ENCODE assay signal across 15 cellular contexts in genomic region chr10:50316695-50317648, GRCh38.
DNase-seq lines count a peak whose midpoint lies in the region; ATAC-seq, FAIRE-seq and TF ChIP-seq lines count a peak whose summit lies in the region.
"Had no signal": no experiment of that assay in that cellular context is flagged by ENCODE, and none has a peak within 500 bp of the region (broad histone marks: within the 10 kb centered on the region; RNA-seq: fewer than 3 reads in every experiment).

No MANE protein-coding gene starts in this region.

- H3K4me3 ChIP-seq in vagina: no peak overlapping the region
- H3K4me3 ChIP-seq: esophagus squamous epithelium, hepatocyte had no signal

- H3K9me3 Mint-ChIP-seq in WTC11 (no peaks in the 10 kb centered on the region), naive B cell (peaks cover 0 to 12% (median 8%) of the 10 kb centered on the region in 7 donors)

- H3K27me3 Mint-ChIP-seq in WTC11 (ENCODE audit: low read depth) (no peaks in the 10 kb centered on the region), naive B cell (no peaks in the 10 kb centered on the region)
- H3K27me3 Mint-ChIP-seq: naive thymus-derived CD4-positive, alpha-beta T cell had no signal

- no peak for TF ChIP-seq POLR2A in vagina (IDR thresholded peaks at IDR 0.05)

- CTCF ChIA-PET in WTC11 (lab: Charles Lee): interaction anchor here (1.2 kb wide), 1 partner anchor 41 kb away, joined by 5 read pairs; no protein-coding TSS in a partner anchor

- 0 out of 2 replicates have a peak overlapping the region, but pooled peaks have one; percentile 15 for H3K27ac Mint-ChIP-seq in WTC11
- H3K27ac Mint-ChIP-seq in naive B cell: peak overlapping the region in 2 of 6 donors; percentile 2 to 19

- no peak overlapping the region for H3K4me3 Mint-ChIP-seq in WTC11
- peak overlapping the region in 1 of 8 donors; percentile 13 for H3K4me3 Mint-ChIP-seq in naive B cell
- H3K4me3 Mint-ChIP-seq: naive thymus-derived CD4-positive, alpha-beta T cell had no signal

- H3K4me1 Mint-ChIP-seq in WTC11 (0 out of 2 replicates have a peak, but pooled peaks cover 5% of the 10 kb centered on the region), naive B cell (peaks cover 28 to 39% (median 32%) of the 10 kb centered on the region in 3 donors)

- POLR2A ChIA-PET in WTC11 (lab: Charles Lee): no interaction called here

- intact Hi-C loops in vagina (cut with DNase I): no loop called here

- H3K4me1 ChIP-seq in vagina: peaks cover 12% of the 10 kb centered on the region

- ATAC-seq in WTC11 (no peak), naive B cell (ENCODE audit: low read depth in 2 of 2) (peak; percentile 56 to 66), omental fat pad (ENCODE audit: low FRiP score) (no peak), GM21526 (IDR thresholded peaks at IDR 0.05; ENCODE audit: low FRiP score, unreplicated experiment) (no peak)
- ATAC-seq: naive thymus-derived CD4-positive, alpha-beta T cell had no signal

- FAIRE-seq in GM18507 (lab: Jason Lieb, UNC): peak; percentile 41

- TF ChIP-seq CTCF in WTC11 (IDR thresholded peaks at IDR 0.05) (no peak), vagina (IDR thresholded peaks at IDR 0.05) (no peak), omental fat pad (IDR thresholded peaks at IDR 0.05) (no peak)

- no peaks in the 10 kb centered on the region for H3K36me3 ChIP-seq in vagina

- H3K27me3 ChIP-seq in vagina: no peaks in the 10 kb centered on the region
- H3K27me3 ChIP-seq: esophagus squamous epithelium, hepatocyte had no signal

- H3K9me3 ChIP-seq in vagina: no peaks in the 10 kb centered on the region
- H3K9me3 ChIP-seq: esophagus squamous epithelium had no signal

- H3K36me3 Mint-ChIP-seq in WTC11 (no peaks in the 10 kb centered on the region), naive B cell (peaks cover 30 to 36% of the 10 kb centered on the region in 2 donors)

- DNase-seq in GM18507 (ENCODE audit: extremely low spot score, insufficient read length, low read depth) (no peak), MV-4-11 (lab: John Stamatoyannopoulos, UW) (peak; percentile 69), WTC11 (ENCODE audit: low spot score) (no peak), naive B cell (no peak), vagina (ENCODE audit: extremely low spot score in 2 of 2) (no peak), omental fat pad (ENCODE audit: low spot score) (no peak)
- DNase-seq: activated gamma-delta T cell; esophagus squamous epithelium; left cardiac atrium; naive thymus-derived CD4-positive, alpha-beta T cell; NCI-H1436 treated with DMSO at 0.1 percent for 48 hours; NCI-H510A treated with DMSO at 0.1 percent for 48 hours had no signal

- H3K27ac ChIP-seq in vagina: no peak overlapping the region
- H3K27ac ChIP-seq: C4-2B, esophagus squamous epithelium, hepatocyte had no signal

TF ChIP-seq in WTC11, 78 proteins besides CTCF, POLR2A, EP300 and RAD21 (continues in another document):
- TF ChIP-seq, protein P1, sequence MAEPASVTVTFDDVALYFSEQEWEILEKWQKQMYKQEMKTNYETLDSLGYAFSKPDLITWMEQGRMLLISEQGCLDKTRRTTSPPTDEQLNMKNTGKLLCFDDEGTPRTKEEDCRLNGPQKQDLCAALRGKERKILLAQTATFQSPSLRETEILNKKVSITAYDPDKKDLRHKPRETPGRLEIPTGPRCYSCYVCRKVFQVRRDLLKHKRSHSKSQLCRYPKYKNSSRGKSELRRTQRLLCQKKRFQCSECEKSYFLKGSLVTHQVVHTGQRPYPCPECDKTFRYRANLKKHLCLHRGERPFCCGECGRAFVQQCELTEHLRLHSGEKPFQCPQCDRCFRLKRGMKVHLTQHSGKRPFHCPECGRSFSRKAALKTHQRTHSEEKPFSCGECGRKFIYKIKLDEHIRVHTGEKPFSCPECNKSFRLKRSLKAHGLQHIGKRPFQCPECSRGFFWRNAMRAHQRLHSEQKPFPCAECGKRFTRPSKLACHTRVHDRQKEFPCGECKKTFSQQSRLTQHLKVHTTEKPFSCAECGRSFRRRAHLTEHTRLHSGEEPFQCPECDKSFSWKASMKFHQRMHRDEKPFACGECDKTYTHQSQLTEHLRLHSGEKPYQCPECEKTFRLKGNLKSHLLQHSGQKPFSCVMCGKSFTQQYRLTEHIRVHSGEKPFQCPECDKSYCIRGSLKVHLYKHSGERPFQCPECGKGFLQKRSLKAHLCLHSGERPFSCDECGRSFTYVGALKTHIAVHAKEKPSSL (CRISPR knock-in tag; conservative IDR thresholded peaks at IDR 0.05): no peak
- TF ChIP-seq FOXK1 (CRISPR knock-in tag; IDR thresholded peaks at IDR 0.05): no peak
- no peak for TF ChIP-seq GTF2I (CRISPR knock-in tag; conservative IDR thresholded peaks at IDR 0.05)
- no peak for TF ChIP-seq ZNF219 (CRISPR knock-in tag; IDR thresholded peaks at IDR 0.05; ENCODE audit: borderline replicate concordance)
- TF ChIP-seq, protein P2, sequence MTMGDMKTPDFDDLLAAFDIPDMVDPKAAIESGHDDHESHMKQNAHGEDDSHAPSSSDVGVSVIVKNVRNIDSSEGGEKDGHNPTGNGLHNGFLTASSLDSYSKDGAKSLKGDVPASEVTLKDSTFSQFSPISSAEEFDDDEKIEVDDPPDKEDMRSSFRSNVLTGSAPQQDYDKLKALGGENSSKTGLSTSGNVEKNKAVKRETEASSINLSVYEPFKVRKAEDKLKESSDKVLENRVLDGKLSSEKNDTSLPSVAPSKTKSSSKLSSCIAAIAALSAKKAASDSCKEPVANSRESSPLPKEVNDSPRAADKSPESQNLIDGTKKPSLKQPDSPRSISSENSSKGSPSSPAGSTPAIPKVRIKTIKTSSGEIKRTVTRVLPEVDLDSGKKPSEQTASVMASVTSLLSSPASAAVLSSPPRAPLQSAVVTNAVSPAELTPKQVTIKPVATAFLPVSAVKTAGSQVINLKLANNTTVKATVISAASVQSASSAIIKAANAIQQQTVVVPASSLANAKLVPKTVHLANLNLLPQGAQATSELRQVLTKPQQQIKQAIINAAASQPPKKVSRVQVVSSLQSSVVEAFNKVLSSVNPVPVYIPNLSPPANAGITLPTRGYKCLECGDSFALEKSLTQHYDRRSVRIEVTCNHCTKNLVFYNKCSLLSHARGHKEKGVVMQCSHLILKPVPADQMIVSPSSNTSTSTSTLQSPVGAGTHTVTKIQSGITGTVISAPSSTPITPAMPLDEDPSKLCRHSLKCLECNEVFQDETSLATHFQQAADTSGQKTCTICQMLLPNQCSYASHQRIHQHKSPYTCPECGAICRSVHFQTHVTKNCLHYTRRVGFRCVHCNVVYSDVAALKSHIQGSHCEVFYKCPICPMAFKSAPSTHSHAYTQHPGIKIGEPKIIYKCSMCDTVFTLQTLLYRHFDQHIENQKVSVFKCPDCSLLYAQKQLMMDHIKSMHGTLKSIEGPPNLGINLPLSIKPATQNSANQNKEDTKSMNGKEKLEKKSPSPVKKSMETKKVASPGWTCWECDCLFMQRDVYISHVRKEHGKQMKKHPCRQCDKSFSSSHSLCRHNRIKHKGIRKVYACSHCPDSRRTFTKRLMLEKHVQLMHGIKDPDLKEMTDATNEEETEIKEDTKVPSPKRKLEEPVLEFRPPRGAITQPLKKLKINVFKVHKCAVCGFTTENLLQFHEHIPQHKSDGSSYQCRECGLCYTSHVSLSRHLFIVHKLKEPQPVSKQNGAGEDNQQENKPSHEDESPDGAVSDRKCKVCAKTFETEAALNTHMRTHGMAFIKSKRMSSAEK (CRISPR knock-in tag; IDR thresholded peaks at IDR 0.05; ENCODE audit: borderline replicate concordance): no peak
- TF ChIP-seq, protein P3, sequence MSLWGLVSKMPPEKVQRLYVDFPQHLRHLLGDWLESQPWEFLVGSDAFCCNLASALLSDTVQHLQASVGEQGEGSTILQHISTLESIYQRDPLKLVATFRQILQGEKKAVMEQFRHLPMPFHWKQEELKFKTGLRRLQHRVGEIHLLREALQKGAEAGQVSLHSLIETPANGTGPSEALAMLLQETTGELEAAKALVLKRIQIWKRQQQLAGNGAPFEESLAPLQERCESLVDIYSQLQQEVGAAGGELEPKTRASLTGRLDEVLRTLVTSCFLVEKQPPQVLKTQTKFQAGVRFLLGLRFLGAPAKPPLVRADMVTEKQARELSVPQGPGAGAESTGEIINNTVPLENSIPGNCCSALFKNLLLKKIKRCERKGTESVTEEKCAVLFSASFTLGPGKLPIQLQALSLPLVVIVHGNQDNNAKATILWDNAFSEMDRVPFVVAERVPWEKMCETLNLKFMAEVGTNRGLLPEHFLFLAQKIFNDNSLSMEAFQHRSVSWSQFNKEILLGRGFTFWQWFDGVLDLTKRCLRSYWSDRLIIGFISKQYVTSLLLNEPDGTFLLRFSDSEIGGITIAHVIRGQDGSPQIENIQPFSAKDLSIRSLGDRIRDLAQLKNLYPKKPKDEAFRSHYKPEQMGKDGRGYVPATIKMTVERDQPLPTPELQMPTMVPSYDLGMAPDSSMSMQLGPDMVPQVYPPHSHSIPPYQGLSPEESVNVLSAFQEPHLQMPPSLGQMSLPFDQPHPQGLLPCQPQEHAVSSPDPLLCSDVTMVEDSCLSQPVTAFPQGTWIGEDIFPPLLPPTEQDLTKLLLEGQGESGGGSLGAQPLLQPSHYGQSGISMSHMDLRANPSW (CRISPR knock-in tag; conservative IDR thresholded peaks at IDR 0.05; ENCODE audit: low read depth): no peak
- TF ChIP-seq, protein P4, sequence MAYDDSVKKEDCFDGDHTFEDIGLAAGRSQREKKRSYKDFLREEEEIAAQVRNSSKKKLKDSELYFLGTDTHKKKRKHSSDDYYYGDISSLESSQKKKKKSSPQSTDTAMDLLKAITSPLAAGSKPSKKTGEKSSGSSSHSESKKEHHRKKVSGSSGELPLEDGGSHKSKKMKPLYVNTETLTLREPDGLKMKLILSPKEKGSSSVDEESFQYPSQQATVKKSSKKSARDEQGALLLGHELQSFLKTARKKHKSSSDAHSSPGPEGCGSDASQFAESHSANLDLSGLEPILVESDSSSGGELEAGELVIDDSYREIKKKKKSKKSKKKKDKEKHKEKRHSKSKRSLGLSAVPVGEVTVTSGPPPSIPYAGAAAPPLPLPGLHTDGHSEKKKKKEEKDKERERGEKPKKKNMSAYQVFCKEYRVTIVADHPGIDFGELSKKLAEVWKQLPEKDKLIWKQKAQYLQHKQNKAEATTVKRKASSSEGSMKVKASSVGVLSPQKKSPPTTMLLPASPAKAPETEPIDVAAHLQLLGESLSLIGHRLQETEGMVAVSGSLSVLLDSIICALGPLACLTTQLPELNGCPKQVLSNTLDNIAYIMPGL (CRISPR knock-in tag; IDR thresholded peaks at IDR 0.05): no peak
- no peak for TF ChIP-seq OVOL2 (CRISPR knock-in tag; IDR thresholded peaks at IDR 0.05; ENCODE audit: borderline replicate concordance)
- TF ChIP-seq, protein P5, sequence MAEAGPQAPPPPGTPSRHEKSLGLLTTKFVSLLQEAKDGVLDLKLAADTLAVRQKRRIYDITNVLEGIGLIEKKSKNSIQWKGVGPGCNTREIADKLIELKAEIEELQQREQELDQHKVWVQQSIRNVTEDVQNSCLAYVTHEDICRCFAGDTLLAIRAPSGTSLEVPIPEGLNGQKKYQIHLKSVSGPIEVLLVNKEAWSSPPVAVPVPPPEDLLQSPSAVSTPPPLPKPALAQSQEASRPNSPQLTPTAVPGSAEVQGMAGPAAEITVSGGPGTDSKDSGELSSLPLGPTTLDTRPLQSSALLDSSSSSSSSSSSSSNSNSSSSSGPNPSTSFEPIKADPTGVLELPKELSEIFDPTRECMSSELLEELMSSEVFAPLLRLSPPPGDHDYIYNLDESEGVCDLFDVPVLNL (CRISPR knock-in tag; IDR thresholded peaks at IDR 0.05; ENCODE audit: borderline replicate concordance, low read depth): no peak

Comparison
In these comparisons a context has a peak if more than half of its experiments do, and no peak if none do; other contexts are left out.
1. ATAC-seq: peak in naive B cell (2 of 2); none in WTC11 (single experiment), omental fat pad (single experiment) and GM21526 (single experiment).